24 cellular contexts compared by ENCODE assay signal in genomic region chr1:210850556-210850955, GRCh38.
A peak's percentile ranks its signal among the peaks of the same experiment; 100 is the strongest.
DNase-seq lines count a peak whose midpoint lies in the region; TF ChIP-seq lines count a peak whose summit lies in the region.
"Had no signal": no experiment of that assay in that cellular context is flagged by ENCODE, and none has a peak within 500 bp of the region (broad histone marks: within the 10 kb centered on the region; RNA-seq: fewer than 3 reads in every experiment).

No MANE protein-coding gene starts in this region.

- H3K4me3 ChIP-seq in Jurkat, Clone E6-1 (ENCODE audit: low read length), result no peak overlapping the region
- no peak overlapping the region for H3K4me3 ChIP-seq in endodermal cell (ENCODE audit: low read length)
- H3K4me3 ChIP-seq: ovary, sigmoid colon, tibial nerve had no signal

- no peak overlapping the region for H3K9ac ChIP-seq in endodermal cell (ENCODE audit: extremely low read depth, low read length, poor library complexity, severe bottlenecking)

- H3K27ac Mint-ChIP-seq in endodermal cell, result no peak overlapping the region
- H3K27ac Mint-ChIP-seq: activated CD8-positive, alpha-beta memory T cell treated with anti-CD3 and anti-CD28 coated beads, Interleukin-2, amount 10 ng/mL, durations not matched to agents 7 days and 5 days; activated naive CD8-positive, alpha-beta T cell; CD8-positive, alpha-beta memory T cell; dendritic cell treated with granulocyte-macrophage colony-stimulating factor and Interleukin-4, amounts not matched to agents 40 ng/mL and 50 ng/mL, for 4 days; naive thymus-derived CD4-positive, alpha-beta T cell; stimulated activated effector memory CD8-positive, alpha-beta T cell treated with anti-CD3 and anti-CD28 coated beads, Interleukin-12 subunit alpha, Interleukin-12 subunit beta, amount 100 ng/mL, for 72 hours had no signal

- H3K9me3 ChIP-seq in endodermal cell (ENCODE audit: control insufficient read depth, low read length), result no peaks in the 10 kb centered on the region
- H3K9me3 ChIP-seq: ovary, sigmoid colon, tibial nerve had no signal

- TF ChIP-seq CTCF in endodermal cell (conservative IDR thresholded peaks at IDR 0.05), result no peak

- no peaks in the 10 kb centered on the region for H3K36me3 ChIP-seq in endodermal cell (ENCODE audit: control insufficient read depth, insufficient read depth, low read length)
- H3K36me3 ChIP-seq: brain microvascular endothelial cell, ovary, sigmoid colon, tibial nerve had no signal

- DNase-seq in Jurkat, Clone E6-1 (ENCODE audit: low read depth, low spot score), result peak; percentile 90
- DNase-seq in superior temporal gyrus (ENCODE audit: extremely low spot score) (peak; percentile 99), NCI-H187 treated with DMSO at 0.1 percent for 48 hours (lab: John Stamatoyannopoulos, UW) (no peak), NCI-H524 (lab: John Stamatoyannopoulos, UW) (no peak), endodermal cell (no peak)
- DNase-seq: activated CD4-positive, alpha-beta T cell treated with anti-CD3 and anti-CD28 coated beads for 4 hours; activated CD8-positive, alpha-beta memory T cell treated with anti-CD3 and anti-CD28 coated beads, Interleukin-2, amount 10 ng/mL, durations not matched to agents 7 days and 5 days; brain microvascular endothelial cell; CD8-positive, alpha-beta memory T cell; kidney glomerular epithelial cell; mammary epithelial cell; naive thymus-derived CD4-positive, alpha-beta T cell; NCI-H1417; NCI-H2171; NCI-H69; ovary; Right ventricle myocardium superior; sigmoid colon had no signal

- no peaks in the 10 kb centered on the region for H3K36me3 Mint-ChIP-seq in endodermal cell (ENCODE audit: low read depth)
- H3K36me3 Mint-ChIP-seq: activated CD8-positive, alpha-beta memory T cell treated with anti-CD3 and anti-CD28 coated beads, Interleukin-2, amount 10 ng/mL, durations not matched to agents 7 days and 5 days; activated naive CD8-positive, alpha-beta T cell; CD8-positive, alpha-beta memory T cell; naive thymus-derived CD4-positive, alpha-beta T cell; stimulated activated effector memory CD8-positive, alpha-beta T cell treated with anti-CD3 and anti-CD28 coated beads, Interleukin-12 subunit alpha, Interleukin-12 subunit beta, amount 100 ng/mL, for 72 hours had no signal

- no peak overlapping the region for H3K4me3 Mint-ChIP-seq in endodermal cell
- H3K4me3 Mint-ChIP-seq: activated CD8-positive, alpha-beta memory T cell treated with anti-CD3 and anti-CD28 coated beads, Interleukin-2, amount 10 ng/mL, durations not matched to agents 7 days and 5 days; activated naive CD8-positive, alpha-beta T cell; CD8-positive, alpha-beta memory T cell; dendritic cell treated with granulocyte-macrophage colony-stimulating factor and Interleukin-4, amounts not matched to agents 40 ng/mL and 50 ng/mL, for 4 days; naive thymus-derived CD4-positive, alpha-beta T cell; stimulated activated effector memory CD8-positive, alpha-beta T cell treated with anti-CD3 and anti-CD28 coated beads, Interleukin-12 subunit alpha, Interleukin-12 subunit beta, amount 100 ng/mL, for 72 hours had no signal

- peaks cover 2% of the 10 kb centered on the region for H3K27me3 Mint-ChIP-seq in endodermal cell (ENCODE audit: insufficient read depth)
- H3K27me3 Mint-ChIP-seq: activated CD8-positive, alpha-beta memory T cell treated with anti-CD3 and anti-CD28 coated beads, Interleukin-2, amount 10 ng/mL, durations not matched to agents 7 days and 5 days; activated naive CD8-positive, alpha-beta T cell; CD8-positive, alpha-beta memory T cell; dendritic cell treated with granulocyte-macrophage colony-stimulating factor and Interleukin-4, amounts not matched to agents 40 ng/mL and 50 ng/mL, for 4 days had no signal

- H3K9me3 Mint-ChIP-seq in endodermal cell, result no peaks in the 10 kb centered on the region
- H3K9me3 Mint-ChIP-seq: dendritic cell treated with granulocyte-macrophage colony-stimulating factor and Interleukin-4, amounts not matched to agents 40 ng/mL and 50 ng/mL, for 4 days; stimulated activated effector memory CD8-positive, alpha-beta T cell treated with anti-CD3 and anti-CD28 coated beads, Interleukin-12 subunit alpha, Interleukin-12 subunit beta, amount 100 ng/mL, for 72 hours had no signal

- H3K27ac ChIP-seq in angular gyrus (ENCODE audit: low read depth, low read length) (peak overlapping the region; percentile 95), layer of hippocampus (ENCODE audit: low read depth, low read length) (peak overlapping the region; percentile 91), endodermal cell (ENCODE audit: low read depth, low read length) (no peak overlapping the region)
- H3K27ac ChIP-seq: brain microvascular endothelial cell, ovary, sigmoid colon, tibial nerve had no signal

- H3K27me3 ChIP-seq in layer of hippocampus (ENCODE audit: control insufficient read depth, insufficient read depth, low read length) (no peaks in the 10 kb centered on the region), endodermal cell (ENCODE audit: control insufficient read depth, insufficient read depth, low read length, poor library complexity, severe bottlenecking) (no peaks in the 10 kb centered on the region)
- H3K27me3 ChIP-seq: brain microvascular endothelial cell, ovary, sigmoid colon, tibial nerve had no signal

- no peaks in the 10 kb centered on the region for H3K4me1 Mint-ChIP-seq in endodermal cell
- H3K4me1 Mint-ChIP-seq: activated CD8-positive, alpha-beta memory T cell treated with anti-CD3 and anti-CD28 coated beads, Interleukin-2, amount 10 ng/mL, durations not matched to agents 7 days and 5 days; CD8-positive, alpha-beta memory T cell; naive thymus-derived CD4-positive, alpha-beta T cell; stimulated activated effector memory CD8-positive, alpha-beta T cell treated with anti-CD3 and anti-CD28 coated beads, Interleukin-12 subunit alpha, Interleukin-12 subunit beta, amount 100 ng/mL, for 72 hours had no signal

- no peaks in the 10 kb centered on the region for H3K4me1 ChIP-seq in endodermal cell (ENCODE audit: control insufficient read depth, insufficient read depth, low read length)
- H3K4me1 ChIP-seq: sigmoid colon, tibial nerve had no signal

Comparison
In these comparisons a context has a peak if more than half of its experiments do, and no peak if none do; other contexts are left out.
1. DNase-seq: peak in Jurkat, Clone E6-1 (single experiment) and superior temporal gyrus (single experiment); none in NCI-H187 treated with DMSO at 0.1 percent for 48 hours (single experiment), NCI-H524 (0 of 2) and endodermal cell (single experiment).